25 cellular contexts compared by ENCODE assay signal in the genomic region with DNA sequence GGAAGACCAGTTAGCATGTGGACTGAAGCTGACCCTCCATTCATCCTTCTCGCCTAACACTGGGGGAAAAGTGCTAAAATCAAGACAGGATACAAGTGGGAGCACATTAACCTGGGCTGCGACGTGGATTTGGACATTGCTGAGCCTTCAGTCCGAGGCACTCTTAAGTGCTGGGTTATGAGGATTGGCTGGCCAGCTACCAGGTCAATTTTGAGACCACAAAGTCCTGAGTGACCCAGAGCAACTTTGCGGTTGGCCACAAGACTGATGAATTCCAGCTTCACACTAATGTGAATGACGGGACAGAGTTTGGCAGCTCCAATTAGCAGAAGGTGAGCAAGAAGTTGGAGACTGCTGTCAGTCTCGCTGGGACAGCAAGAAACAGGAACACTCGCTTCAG. TPM values are rescaled to one million over a fixed set of nuclear protein-coding genes. Genes with fewer than 3 reads are reported as not detected.
A peak's percentile ranks its signal among the peaks of the same experiment; 100 is the strongest.
DNase-seq lines count a peak whose midpoint lies in the region; ATAC-seq and TF ChIP-seq lines count a peak whose summit lies in the region.
"Had no signal": no experiment of that assay in that cellular context is flagged by ENCODE, and none has a peak within 500 bp of the region (broad histone marks: within the 10 kb centered on the region; RNA-seq: fewer than 3 reads in every experiment).

No MANE protein-coding gene starts in this region.

- peaks cover 12% of the 10 kb centered on the region; the same call in 1 of the 2 replicates for H3K36me3 ChIP-seq in PC-9 (ENCODE audit: low read depth)
- peaks cover 0 to 48% (median 25%) of the 10 kb centered on the region in 9 donors for H3K36me3 ChIP-seq in heart left ventricle
- peaks cover 1% of the 10 kb centered on the region for H3K36me3 ChIP-seq in H7 (replicated peaks; ENCODE audit: control insufficient read depth, insufficient read depth, low read length)

- peaks cover 15% of the 10 kb centered on the region; the same call in 1 of the 2 replicates for H3F3A ChIP-seq in PC-9 (ENCODE audit: insufficient read depth, low read depth)

- no peak overlapping the region for H4K91ac ChIP-seq in H9 (ENCODE audit: insufficient read length, low read depth, low read length)

- H3K36me3 Mint-ChIP-seq in H9 (ENCODE audit: insufficient read depth in 1 of 3, low read depth in 3 of 3): peaks cover 0 to 20% (median 0%) of the 10 kb centered on the region in 3 experiments; a peak in 2 of 7 replicates

- H2BK120ac ChIP-seq in H9 (ENCODE audit: low read depth, low read length, poor library complexity, severe bottlenecking): no peak overlapping the region

- no peaks in the 10 kb centered on the region for H3K79me1 ChIP-seq in H9 (ENCODE audit: insufficient read depth, low read depth, low read length, poor library complexity, severe bottlenecking)

- TF ChIP-seq POLR2A in heart left ventricle (IDR thresholded peaks at IDR 0.05): no peak

- CTCF ChIA-PET in PC-9 (lab: Charles Lee): no interaction called here

- no peak overlapping the region for H3K4me3 Mint-ChIP-seq in H9
- H3K4me3 Mint-ChIP-seq: CD4-positive, alpha-beta memory T cell had no signal

- no peak overlapping the region for H3K4me2 ChIP-seq in H9 (ENCODE audit: insufficient read depth, insufficient read length, low read length)
- no peak overlapping the region for H3K4me2 ChIP-seq in PC-9

- H3K27ac ChIP-seq in H9 (ENCODE audit: insufficient read length, low read depth, low read length) (no peak overlapping the region), PC-9 (no peak overlapping the region), heart left ventricle (no peak overlapping the region)
- H3K27ac ChIP-seq: RWPE1, SK-N-MC had no signal

- no peaks in the 10 kb centered on the region for H3K9me3 Mint-ChIP-seq in H9
- H3K9me3 Mint-ChIP-seq: IgD-negative memory B cell had no signal

- H4K5ac ChIP-seq in H9 (ENCODE audit: insufficient read length, low read depth, low read length): no peak overlapping the region

- H3K9me2 ChIP-seq in PC-9 (ENCODE audit: insufficient read depth): no peaks in the 10 kb centered on the region

- H2AK5ac ChIP-seq in H9 (ENCODE audit: insufficient read length, low read length): no peak overlapping the region

- H3K4me1 ChIP-seq in H9 (ENCODE audit: insufficient read depth, low read length) (no peaks in the 10 kb centered on the region), PC-9 (replicated peaks; ENCODE audit: insufficient read depth) (no peaks in the 10 kb centered on the region), heart left ventricle (no peaks in the 10 kb centered on the region)

- peak in 3 of 4 donors; percentile 37 to 60 (median 40) for ATAC-seq in heart left ventricle
- ATAC-seq: HCT116, PC-3 had no signal

- H3K56ac ChIP-seq in H9 (ENCODE audit: insufficient read length, low read depth, low read length): no peak overlapping the region

- H3K27me3 ChIP-seq in H9 (ENCODE audit: insufficient read depth, low read length) (no peaks in the 10 kb centered on the region), PC-9 (ENCODE audit: insufficient read depth, low read depth) (no peaks in the 10 kb centered on the region), heart left ventricle (no peaks in the 10 kb centered on the region), H7 (ENCODE audit: control insufficient read depth, insufficient read depth, low read length) (no peaks in the 10 kb centered on the region)

- H3K23me2 ChIP-seq in H9 (ENCODE audit: insufficient read length, low read depth, low read length, poor library complexity, severe bottlenecking): no peaks in the 10 kb centered on the region

- no peaks in the 10 kb centered on the region for H3K27me3 Mint-ChIP-seq in H9 (ENCODE audit: low read depth)
- H3K27me3 Mint-ChIP-seq: CD4-positive, alpha-beta memory T cell; IgD-negative memory B cell had no signal

- no peaks in the 10 kb centered on the region for H3K4me1 Mint-ChIP-seq in H9
- H3K4me1 Mint-ChIP-seq: CD4-positive, alpha-beta memory T cell had no signal

- intact Hi-C loops in PC-9 (cut with micrococcal nuclease; ENCODE audit: unreplicated experiment) (no loop called here), heart left ventricle (cut with DNase I) (loop anchor here in 1 of 10 donors (2.0 kb wide), 1 partner anchor 40 kb away; no protein-coding TSS in a partner anchor)

- no CpG with 5 or more reads among the region's 8 CpGs for WGBS in H9 (ENCODE audit: extremely low coverage, insufficient read length, low lambda C conversion rate)
- WGBS in heart left ventricle, 4 donors: 63 to 83% (median 82%) methylated on average over 8 of the region's 8 CpGs

- no peak overlapping the region for H3K14ac ChIP-seq in H9 (ENCODE audit: insufficient read depth, low read length)

- no peak overlapping the region for H3T11ph ChIP-seq in H9 (ENCODE audit: low read length)

- H2BK12ac ChIP-seq in H9 (ENCODE audit: insufficient read length, low read depth, low read length): no peak overlapping the region

- TF ChIP-seq CTCF in H9 (conservative IDR thresholded peaks at IDR 0.05) (no peak), PC-9 (conservative IDR thresholded peaks at IDR 0.05) (no peak), heart left ventricle (IDR thresholded peaks at IDR 0.05) (no peak)

- H2BK15ac ChIP-seq in H9 (ENCODE audit: low read depth, low read length): no peak overlapping the region

- no peaks in the 10 kb centered on the region for H3K79me2 ChIP-seq in H9 (ENCODE audit: insufficient read depth, low read length)
- H3K79me2 ChIP-seq in PC-9 (ENCODE audit: low read depth): no peaks in the 10 kb centered on the region

- TSS peak; percentile 11 for BruUV-seq in PC-9 (replicated peaks; lab: Mats Ljungman, UMichigan)

- no peaks in the 10 kb centered on the region for H3K9me3 ChIP-seq in H9 (ENCODE audit: control insufficient read depth, low read depth, low read length)
- H3K9me3 ChIP-seq in PC-9 (ENCODE audit: insufficient read depth, low read depth): no peaks in the 10 kb centered on the region
- no peaks in the 10 kb centered on the region for H3K9me3 ChIP-seq in heart left ventricle

- no peak overlapping the region for H2BK5ac ChIP-seq in H9 (ENCODE audit: insufficient read length, low read length)

- no peak overlapping the region for H2BK20ac ChIP-seq in H9 (ENCODE audit: low read depth, low read length, poor library complexity, severe bottlenecking)

- H3K23ac ChIP-seq in H9 (ENCODE audit: insufficient read length, low read depth, low read length): no peak overlapping the region

- DNase-seq in H9 (no peak), PC-9 (no peak), heart left ventricle (no peak), myocyte (ENCODE audit: low read depth) (peak; percentile 34), NCI-H2171 (lab: John Stamatoyannopoulos, UW) (no peak), NCI-H187 treated with DMSO at 0.1 percent for 48 hours (lab: John Stamatoyannopoulos, UW) (no peak), H7 (no peak)
- DNase-seq: C1 segment of cervical spinal cord; CD4-positive, alpha-beta memory T cell; COR-L47; GF-D8; GOT3; NCI-H1092 treated with DMSO at 0.1 percent for 48 hours; NCI-H1436; NCI-H1930; NCI-H2107; NCI-H446; NCI-H524 treated with DMSO at 0.1 percent for 48 hours; NCI-H774; PC-3; SIG-M5 had no signal

- no peak overlapping the region for H3K4ac ChIP-seq in H9 (ENCODE audit: low read depth, low read length)

- H4K8ac ChIP-seq in H9 (replicated peaks; ENCODE audit: insufficient read length, low read depth, low read length): no peak overlapping the region

- H3K4me3 ChIP-seq in PC-9 (no peak overlapping the region), heart left ventricle (no peak overlapping the region), H7 (ENCODE audit: insufficient read depth, low read depth, low read length) (no peak overlapping the region)
- H3K4me3 ChIP-seq: SK-N-MC had no signal

- H3K9ac ChIP-seq in H9 (ENCODE audit: extremely low read depth, insufficient read length, low read length): no peak overlapping the region

- H2AFZ ChIP-seq in H9 (ENCODE audit: low read length) (no peak overlapping the region), PC-9 (no peak overlapping the region)

- POLR2A ChIA-PET in PC-9 (lab: Charles Lee; ENCODE audit: unreplicated experiment): no interaction called here

- H3K18ac ChIP-seq in H9 (ENCODE audit: insufficient read length, low read depth, low read length): no peak overlapping the region

- peak overlapping the region in 2 of 3 experiments; percentile 2 to 18; a peak in 3 of 7 replicates for H3K27ac Mint-ChIP-seq in H9

- H4K20me1 ChIP-seq in H9 (ENCODE audit: control insufficient read depth, insufficient read depth, insufficient read length) (no peaks in the 10 kb centered on the region), PC-9 (ENCODE audit: insufficient read depth) (no peaks in the 10 kb centered on the region)

RNA-seq across cellular contexts. Expression of gene FUCA2, which starts 20.7 kb away (rescaled TPM):
- total RNA-seq in H9 (2021): 71.4 and 72.1 TPM in 2 replicates
- total RNA-seq in PC-9 (2021): 65.0 and 74.8 TPM in 2 replicates
- total RNA-seq in heart left ventricle: 10 to 100 TPM; 18.0 to 68.6 (median 34.8) TPM
- 10 to 100 TPM; 22.2 to 60.1 TPM for polyA plus RNA-seq in heart left ventricle
- 56.4 and 68.2 TPM in 2 replicates for total RNA-seq in myocyte
- 42.0 TPM for polyA plus RNA-seq in myocyte (2012)
- 52.6 and 54.0 TPM in 2 replicates for total RNA-seq in H7 (2014; rRNA removed; shearing (Covaris generic))

RNA-seq across cellular contexts. Expression of gene PEX3, which starts 40.2 kb away (rescaled TPM):
- 15.4 and 17.9 TPM in 2 replicates for total RNA-seq in H9 (2021)
- total RNA-seq in PC-9 (2021): 18.4 and 20.9 TPM in 2 replicates
- 10 to 100 TPM; 13.4 to 24.9 (median 21.0) TPM for total RNA-seq in heart left ventricle
- polyA plus RNA-seq in heart left ventricle: 10 to 100 TPM in 1 of 2 donors, 1 to 10 TPM in 1; 6.4 to 11.0 TPM
- total RNA-seq in myocyte: 13.3 and 15.7 TPM in 2 replicates
- 15.1 TPM for polyA plus RNA-seq in myocyte (2012)
- total RNA-seq in H7 (2014; rRNA removed; shearing (Covaris generic)): 21.9 and 24.9 TPM in 2 replicates

RNA-seq across cellular contexts. Expression of gene ADAT2, which starts 40.3 kb away (rescaled TPM):
- total RNA-seq in H9 (2021) (11.3 and 13.1 TPM in 2 replicates), PC-9 (2021) (5.5 and 6.0 TPM in 2 replicates), heart left ventricle (1 to 10 TPM in 7 of 9 donors, under 1 TPM in 2; 0.75 to 3.0 (median 1.4) TPM), myocyte (5.5 and 7.0 TPM in 2 replicates)
- 1 to 10 TPM; 1.5 to 2.0 TPM for polyA plus RNA-seq in heart left ventricle
- polyA plus RNA-seq in myocyte (2012): 2.9 TPM
- 3.8 and 9.1 TPM in 2 replicates for total RNA-seq in H7 (2014; rRNA removed; shearing (Covaris generic))
